In the genomic region with DNA sequence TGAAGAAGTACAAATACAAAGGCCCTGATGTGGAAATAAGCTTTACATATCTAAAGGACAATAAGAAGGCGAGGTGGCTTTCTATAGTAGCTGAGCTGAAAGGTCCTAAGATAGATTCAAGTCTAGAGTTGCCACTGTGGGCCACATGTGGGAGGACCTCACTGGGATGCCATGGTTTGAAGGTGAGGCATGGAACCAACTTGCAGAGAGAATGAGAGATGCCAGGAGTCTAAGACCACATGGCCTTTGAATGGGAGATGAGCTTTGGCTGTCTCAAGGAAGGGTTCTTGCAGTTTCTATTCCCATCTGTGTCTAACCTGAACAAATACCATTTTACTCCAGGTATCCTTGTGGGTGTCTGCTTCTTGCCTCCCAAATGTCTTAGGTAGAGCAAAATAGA, we compare ENCODE assay signal across 27 cellular contexts.
"Had no signal": no experiment of that assay in that cellular context is flagged by ENCODE, and none has a peak within 500 bp of the region (broad histone marks: within the 10 kb centered on the region; RNA-seq: fewer than 3 reads in every experiment).

No MANE protein-coding gene starts in this region.

- H3K27me3 ChIP-seq: stomach, suprapubic skin, testis, thyroid gland, tibial artery, tibial nerve, transverse colon, upper lobe of left lung, upper lobe of right lung, uterus, vagina had no signal

- H3K27ac ChIP-seq: stomach, suprapubic skin, testis, thoracic aorta, thyroid gland, tibial artery, tibial nerve, transverse colon, upper lobe of left lung, upper lobe of right lung, uterus, vagina had no signal

- H3K4me3 ChIP-seq: stomach, suprapubic skin, testis, thoracic aorta, thyroid gland, tibial artery, tibial nerve, transverse colon, upper lobe of left lung, upper lobe of right lung, uterus, vagina had no signal

- FAIRE-seq: urothelium cell line had no signal

- H3K36me3 ChIP-seq: thoracic aorta, thyroid gland, tibial nerve, upper lobe of left lung, uterus, vagina had no signal

- H3K9me3 ChIP-seq: stomach, suprapubic skin, testis, thoracic aorta, thyroid gland, tibial artery, tibial nerve, transverse colon, upper lobe of left lung, upper lobe of right lung, uterus, vagina had no signal

- ATAC-seq: stimulated activated effector memory CD8-positive, alpha-beta T cell treated with anti-CD3 and anti-CD28 coated beads, Interleukin-12 subunit alpha, Interleukin-12 subunit beta, amount 100 ng/mL, for 72 hours; stimulated activated memory B cell treated with anti-CD40 and anti-IgM and Interleukin-4, amounts not matched to agents 10 μg/mL and 1 μg/mL and 100 μg/mL, for 72 hours; stimulated activated naive B cell treated with anti-CD40 and anti-IgM and Interleukin-4, amounts not matched to agents 10 μg/mL and 1 μg/mL and 100 μg/mL, for 72 hours; stimulated activated naive CD8-positive, alpha-beta T cell treated with anti-CD3 and anti-CD28 coated beads, Interleukin-15, amount 100 ng/mL, for 72 hours; stimulated activated naive CD8-positive, alpha-beta T cell treated with anti-CD3 and anti-CD28 coated beads, Interleukin-15, Interleukin-2, amounts not matched to agents 100 U/mL and 50 U/mL, for 24 hours; upper lobe of right lung had no signal

- H3K4me1 ChIP-seq: stomach, suprapubic skin, testis, thyroid gland, upper lobe of left lung, upper lobe of right lung, uterus, vagina had no signal

- DNase-seq: stimulated activated CD4-positive, alpha-beta T cell treated with anti-CD3 and anti-CD28 coated beads, Interleukin-2, amount 100 ng/mL, for 48 hours; stimulated activated CD4-positive, alpha-beta T cell treated with anti-CD3 and anti-CD28 coated beads, Interleukin-4, amount 100 ng/mL, for 1 hour; stimulated activated CD4-positive, alpha-beta T cell treated with anti-CD3 and anti-CD28 coated beads, Interleukin-4, amount 100 ng/mL, for 24 hours; stimulated activated CD4-positive, alpha-beta T cell treated with anti-CD3 and anti-CD28 coated beads, Interleukin-4, amount 100 ng/mL, for 4 hours; stimulated activated CD8-positive, alpha-beta memory T cell treated with anti-CD3 and anti-CD28 coated beads, Interleukin-4, amount 100 ng/mL, for 48 hours; stimulated activated naive B cell treated with anti-CD40 and anti-IgM and Interleukin-4, amounts not matched to agents 10 μg/mL and 1 μg/mL and 100 μg/mL, for 72 hours; stimulated activated naive CD4-positive, alpha-beta T cell; stimulated activated naive CD4-positive, alpha-beta T cell treated with Interleukin-2 at 50 U/mL for 16 hours; stimulated activated naive CD8-positive, alpha-beta T cell treated with anti-CD3 and anti-CD28 coated beads, Interleukin-15, amount 100 ng/mL, for 72 hours; stimulated activated naive CD8-positive, alpha-beta T cell treated with anti-CD3 and anti-CD28 coated beads, Interleukin-15, Interleukin-2, amounts not matched to agents 100 U/mL and 50 U/mL, for 24 hours; stomach; substantia nigra; testis; thyroid gland; tibial artery; transverse colon; trophoblast cell; upper lobe of left lung; upper lobe of right lung; uterus had no signal
